11 cellular contexts compared by ENCODE assay signal in genomic region chrX:107542500-107542899, GRCh38.
A peak's percentile ranks its signal among the peaks of the same experiment; 100 is the strongest.
DNase-seq lines count a peak whose midpoint lies in the region; ATAC-seq, FAIRE-seq and TF ChIP-seq lines count a peak whose summit lies in the region.
"Had no signal": no experiment of that assay in that cellular context is flagged by ENCODE, and none has a peak within 500 bp of the region (broad histone marks: within the 10 kb centered on the region; RNA-seq: fewer than 3 reads in every experiment).

No MANE protein-coding gene starts in this region.

- no peak overlapping the region for H4K5ac ChIP-seq in mesendoderm (ENCODE audit: low read length)

- H3K27me3 ChIP-seq in KMS-11 (ENCODE audit: insufficient read depth, low read depth) (no peaks in the 10 kb centered on the region), WERI-Rb-1 (ENCODE audit: insufficient read depth, low read depth, severe bottlenecking) (no peaks in the 10 kb centered on the region), mesendoderm (ENCODE audit: insufficient read depth, low read length, poor library complexity) (no peaks in the 10 kb centered on the region)

- DNase-seq in EH (ENCODE audit: low read depth) (peak; percentile 23), WERI-Rb-1 (peak; percentile 17), mesendoderm (peak; percentile 72), D721Med (ENCODE audit: insufficient read length, low spot score) (no peak)
- DNase-seq in stimulated activated CD4-positive, alpha-beta T cell treated with anti-CD3 and anti-CD28 coated beads, Interleukin-12 subunit alpha, Interleukin-12 subunit beta, amount 100 ng/mL, for 4 hours = no peak
- DNase-seq: activated naive CD4-positive, alpha-beta T cell treated with anti-CD3 and anti-CD28 coated beads for 36 hours; kidney; NCI-H2171 treated with DMSO at 0.1 percent for 48 hours had no signal

- H3K18ac ChIP-seq in mesendoderm (ENCODE audit: low read length) = no peak overlapping the region

- H3K4ac ChIP-seq in mesendoderm (ENCODE audit: low read depth, low read length) = no peak overlapping the region

- no peaks in the 10 kb centered on the region for H3K79me2 ChIP-seq in KMS-11 (ENCODE audit: insufficient read depth, low read depth)
- no peaks in the 10 kb centered on the region for H3K79me2 ChIP-seq in mesendoderm (ENCODE audit: control insufficient read depth, insufficient read depth, low read length)

- H2BK5ac ChIP-seq in mesendoderm (ENCODE audit: low read length) = no peak overlapping the region

- no peak overlapping the region for H4K8ac ChIP-seq in mesendoderm (ENCODE audit: low read depth, low read length)

- no peak overlapping the region for H3K23ac ChIP-seq in mesendoderm (ENCODE audit: low read length)

- H3K36me3 ChIP-seq in KMS-11 (ENCODE audit: insufficient read depth) (no peaks in the 10 kb centered on the region), WERI-Rb-1 (no peaks in the 10 kb centered on the region), mesendoderm (ENCODE audit: control insufficient read depth, insufficient read depth, low read length) (no peaks in the 10 kb centered on the region)

- H4K20me1 ChIP-seq in KMS-11 (ENCODE audit: insufficient read depth) = no peaks in the 10 kb centered on the region

- H2AK5ac ChIP-seq in mesendoderm (ENCODE audit: low read length) = no peak overlapping the region

- H3K27ac ChIP-seq in KMS-11 (no peak overlapping the region), WERI-Rb-1 (no peak overlapping the region), mesendoderm (ENCODE audit: low read depth, low read length) (no peak overlapping the region)

- TF ChIP-seq CTCF in KMS-11 (conservative IDR thresholded peaks at IDR 0.05; ENCODE audit: low read depth, low read length) (peak; percentile 29; the same call in 1 of the 2 replicates), WERI-Rb-1 (IDR thresholded peaks at IDR 0.05; ENCODE audit: low read depth, low read length) (peak; percentile 28), D721Med (IDR thresholded peaks at IDR 0.05; ENCODE audit: insufficient read depth, missing control alignments) (no peak)

- no peak overlapping the region for H2AFZ ChIP-seq in KMS-11 (ENCODE audit: low read depth)

- H3K79me1 ChIP-seq in mesendoderm (ENCODE audit: low read length) = no peaks in the 10 kb centered on the region

- H2BK120ac ChIP-seq in mesendoderm (ENCODE audit: low read depth, low read length) = no peak overlapping the region

- ATAC-seq in GM21825 (IDR thresholded peaks at IDR 0.05; ENCODE audit: unreplicated experiment) (no peak), GM18511 (IDR thresholded peaks at IDR 0.05; ENCODE audit: unreplicated experiment) (no peak)

- no peak overlapping the region for H3K4me2 ChIP-seq in KMS-11
- no peak overlapping the region for H3K4me2 ChIP-seq in mesendoderm (ENCODE audit: low read length)

- no peaks in the 10 kb centered on the region for H3K9me3 ChIP-seq in WERI-Rb-1 (ENCODE audit: severe bottlenecking)

- H3K9ac ChIP-seq in KMS-11 = no peak overlapping the region
- H3K9ac ChIP-seq in mesendoderm (ENCODE audit: low read length) = no peak overlapping the region

- no peak overlapping the region for H3K4me3 ChIP-seq in KMS-11 (IDR thresholded peaks at IDR 0.05; ENCODE audit: insufficient read depth, low read depth, low read length)
- H3K4me3 ChIP-seq in WERI-Rb-1 (ENCODE audit: low read depth, low read length) = no peak overlapping the region
- H3K4me3 ChIP-seq in mesendoderm (ENCODE audit: low read length) = no peak overlapping the region

- no peak overlapping the region for H2BK15ac ChIP-seq in mesendoderm (replicated peaks; ENCODE audit: low read depth)

- H3K56ac ChIP-seq in mesendoderm (ENCODE audit: low read length) = no peak overlapping the region

- no CpG with 5 or more reads among the region's 2 CpGs for WGBS in mesendoderm (ENCODE audit: extremely low coverage, insufficient coverage, low lambda C conversion rate)

- H3K4me1 ChIP-seq in KMS-11 (ENCODE audit: low read depth, poor library complexity, severe bottlenecking) (peaks cover 20% of the 10 kb centered on the region), mesendoderm (ENCODE audit: control insufficient read depth, low read depth, low read length) (no peaks in the 10 kb centered on the region)

- no peak for FAIRE-seq in D721Med (lab: Jason Lieb, UNC)
- FAIRE-seq: kidney had no signal

Comparison
In these comparisons a context has a peak if more than half of its experiments do, and no peak if none do; other contexts are left out.
1. DNase-seq: peak in EH (single experiment), WERI-Rb-1 (single experiment) and mesendoderm (single experiment); none in stimulated activated CD4-positive, alpha-beta T cell treated with anti-CD3 and anti-CD28 coated beads, Interleukin-12 subunit alpha, Interleukin-12 subunit beta, amount 100 ng/mL, for 4 hours (single experiment) and D721Med (single experiment).